In the genomic region with DNA sequence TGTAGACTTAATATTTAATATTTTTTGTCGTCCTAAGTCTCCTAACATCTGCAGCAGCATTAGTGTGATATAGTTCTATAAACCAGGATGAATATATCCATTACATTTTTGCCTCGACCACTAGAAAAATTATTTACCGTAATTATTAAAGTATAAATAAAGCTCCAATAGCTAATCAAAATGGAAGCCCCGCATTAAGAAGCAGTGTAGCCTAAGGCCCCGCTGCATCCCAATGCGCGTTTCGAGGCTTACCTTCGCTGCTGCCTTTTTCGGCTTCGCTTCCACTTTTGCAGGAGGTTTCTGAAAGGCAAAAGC, we compare ENCODE assay signal across 8 cellular contexts. TPM values are rescaled to one million over a fixed set of nuclear protein-coding genes. Genes with fewer than 3 reads are reported as not detected.
A peak's percentile ranks its signal among the peaks of the same experiment; 100 is the strongest.
DNase-seq lines count a peak whose midpoint lies in the region; TF ChIP-seq lines count a peak whose summit lies in the region.

No MANE protein-coding gene starts in this region.

- H3K27me3 Mint-ChIP-seq in MCF 10A (ENCODE audit: insufficient read depth, unreplicated experiment) (no peaks in the 10 kb centered on the region), mesothelial cell of epicardium (ENCODE audit: low read depth) (no peaks in the 10 kb centered on the region)

- WGBS in HUES64 = under 1% methylated on average over 8 of the region's 11 CpGs

- H3K9me3 Mint-ChIP-seq in MCF 10A (ENCODE audit: unreplicated experiment) (no peaks in the 10 kb centered on the region), mesothelial cell of epicardium (no peaks in the 10 kb centered on the region)

- peaks cover 29% of the 10 kb centered on the region for H3K4me1 ChIP-seq in HUES64 (ENCODE audit: insufficient read depth, low read length)

- CTCF ChIA-PET in MCF 10A (lab: Yijun Ruan, JAX) = interaction anchor here (0.7 to 1.5 kb wide), 3 partner anchors 35 to 1282 kb away, joined by 4 to 6 read pairs (median 5); no protein-coding TSS in a partner anchor

- POLR2A ChIA-PET in MCF 10A (lab: Yijun Ruan, JAX) = interaction anchor here (1.0 to 6.8 kb wide), 13 partner anchors 9 to 164 kb away, joined by 3 to 226 read pairs (median 12); a partner anchor contains a TSS

- peak overlapping the region; percentile 96 for H3K27ac ChIP-seq in HUES64 (ENCODE audit: low read depth, low read length)

- H3K9me3 ChIP-seq in HUES64 (ENCODE audit: insufficient read depth, low read depth, low read length) = no peaks in the 10 kb centered on the region

- H3K4me3 ChIP-seq in GM12875 (ENCODE audit: low read depth, low read length) (peak overlapping the region; percentile 96), HUES64 (ENCODE audit: low read length) (peak overlapping the region; percentile 93)

- H3K27me3 ChIP-seq in HUES64 (ENCODE audit: insufficient read depth, low read length) = no peaks in the 10 kb centered on the region

- peak overlapping the region; percentile 98 for H3K9ac ChIP-seq in HUES64 (ENCODE audit: low read depth, low read length)

- TF ChIP-seq CTCF in GM12875 (IDR thresholded peaks at IDR 0.05; ENCODE audit: borderline replicate concordance, insufficient read depth, low read depth, low read length) = no peak
- TF ChIP-seq CTCF in MCF 10A (IDR thresholded peaks at IDR 0.05; ENCODE audit: unreplicated experiment) = no peak
- no peak for TF ChIP-seq CTCF in mesothelial cell of epicardium (IDR thresholded peaks at IDR 0.05; ENCODE audit: unreplicated experiment)

- TSS peak; percentile 46 for BruUV-seq in MCF 10A (replicated peaks; lab: Mats Ljungman, UMichigan)

- H3K36me3 Mint-ChIP-seq in MCF 10A (ENCODE audit: insufficient read depth, unreplicated experiment) (peaks cover 55% of the 10 kb centered on the region), mesothelial cell of epicardium (peaks cover 33% of the 10 kb centered on the region)

- H3K4me3 Mint-ChIP-seq in MCF 10A (ENCODE audit: unreplicated experiment) (peak overlapping the region; percentile 89), mesothelial cell of epicardium (peak overlapping the region; percentile 88)

- H3K4me1 Mint-ChIP-seq in MCF 10A (ENCODE audit: insufficient read depth, unreplicated experiment) (peaks cover 34% of the 10 kb centered on the region), mesothelial cell of epicardium (peaks cover 43% of the 10 kb centered on the region)

- H3K36me3 ChIP-seq in HUES64 (ENCODE audit: insufficient read depth, low read length) = peaks cover 50% of the 10 kb centered on the region

- H3K27ac Mint-ChIP-seq in MCF 10A (ENCODE audit: low read depth, unreplicated experiment) (peak overlapping the region; percentile 63), mesothelial cell of epicardium (peak overlapping the region; percentile 96)

- DNase-seq in MCF 10A (ENCODE audit: unreplicated experiment) (no peak), mesothelial cell of epicardium (ENCODE audit: low spot score in 2 of 2, unreplicated experiment in 2 of 2) (no peak), AG08395 (ENCODE audit: low spot score) (no peak), GF-D8 (lab: John Stamatoyannopoulos, UW) (no peak), hypothalamus (lab: John Stamatoyannopoulos, UW) (no peak), LoVo (ENCODE audit: low spot score) (no peak)

- intact Hi-C loops in MCF 10A (cut with micrococcal nuclease) = loop anchor here (1.0 to 2.0 kb wide), 3 partner anchors 33 to 40 kb away; a partner anchor contains a TSS

RNA-seq across cellular contexts. Expression of a gene that starts 0.9 kb away (rescaled TPM):
- polyA plus RNA-seq in HUES64 (2013, experiment 1 of 2) = 413 TPM
- 454 TPM for polyA plus RNA-seq in HUES64 (2013, experiment 2 of 2)
- total RNA-seq in MCF 10A (2022) (360 TPM in 2 replicates), mesothelial cell of epicardium (459 to 483 TPM (median 479 TPM) in 3 replicates)

RNA-seq across cellular contexts. Expression of a gene that starts 34.6 kb away (rescaled TPM):
- polyA plus RNA-seq in HUES64 (2013, experiment 1 of 2) = 15.8 TPM
- polyA plus RNA-seq in HUES64 (2013, experiment 2 of 2) = 19.1 TPM
- total RNA-seq in MCF 10A (2022) (36.0 and 45.4 TPM in 2 replicates), mesothelial cell of epicardium (64.6 to 65.9 TPM (median 65.6 TPM) in 3 replicates)
